ENCODE assay signal across 30 cellular contexts in genomic region chr21:33917421-33917820, GRCh38.
"Had no signal": no experiment of that assay in that cellular context is flagged by ENCODE, and none has a peak within 500 bp of the region (broad histone marks: within the 10 kb centered on the region; RNA-seq: fewer than 3 reads in every experiment).

No MANE protein-coding gene starts in this region.

- H3K9me3 Mint-ChIP-seq: activated CD4-positive, alpha-beta T cell treated with anti-CD3 and anti-CD28 coated beads, Interleukin-2, amount 10 ng/mL, durations not matched to agents 24 days and 14 days; activated CD8-positive, alpha-beta T cell treated with anti-CD3 and anti-CD28 coated beads for 36 hours; activated naive CD4-positive, alpha-beta T cell treated with anti-CD3 and anti-CD28 coated beads for 36 hours; activated naive CD8-positive, alpha-beta T cell treated with anti-CD3 and anti-CD28 coated beads, Interleukin-2, amount 50 U/mL, for 24 hours; activated T-cell treated with anti-CD3 and anti-CD28 coated beads, Interleukin-2, amount 50 U/mL, for 4 hours; activated T-helper 1 cell treated with anti-CD3 and anti-CD28 coated beads, Interleukin-12 subunit alpha, Interleukin-12 subunit beta, Interleukin-2, Interleukin-4 antibody, amounts not matched to agents 30 ng/mL and 10 ng/mL and 1 ng/mL, durations not matched to agents 14 hours and 24 hours and 36 hours; T-helper 1 cell treated with Interleukin-12 subunit alpha and Interleukin-12 subunit beta and Interleukin-4 antibody, amounts not matched to agents 30 μg/mL and 1 μg/mL, for 36 hours; T-helper 2 cell treated with Interferon-gamma antibody and Interleukin-4, amounts not matched to agents 5 μg/mL and 100 μg/mL, for 36 hours had no signal

- ATAC-seq: activated CD8-positive, alpha-beta T cell treated with anti-CD3 and anti-CD28 coated beads for 36 hours; activated naive CD8-positive, alpha-beta T cell treated with anti-CD3 and anti-CD28 coated beads, Interleukin-2, amount 50 U/mL, for 24 hours; activated T-cell treated with anti-CD3 and anti-CD28 coated beads, Interleukin-2, amount 50 U/mL, for 4 hours; Panc1 had no signal

- H3K36me3 Mint-ChIP-seq: activated naive CD8-positive, alpha-beta T cell; brain had no signal

- H3K27ac Mint-ChIP-seq: activated CD4-positive, alpha-beta T cell treated with anti-CD3 and anti-CD28 coated beads, Interleukin-2, amount 10 ng/mL, durations not matched to agents 24 days and 14 days; activated CD8-positive, alpha-beta T cell treated with anti-CD3 and anti-CD28 coated beads for 36 hours; activated naive CD8-positive, alpha-beta T cell; activated naive CD8-positive, alpha-beta T cell treated with anti-CD3 and anti-CD28 coated beads, Interleukin-2, amount 50 U/mL, for 24 hours; activated T-helper 1 cell treated with anti-CD3 and anti-CD28 coated beads, Interleukin-12 subunit alpha, Interleukin-12 subunit beta, Interleukin-2, Interleukin-4 antibody, amounts not matched to agents 30 ng/mL and 10 ng/mL and 1 ng/mL, durations not matched to agents 14 hours and 24 hours and 36 hours; T-helper 1 cell treated with Interleukin-12 subunit alpha and Interleukin-12 subunit beta and Interleukin-4 antibody, amounts not matched to agents 30 μg/mL and 1 μg/mL, for 36 hours had no signal

- H3K27me3 Mint-ChIP-seq: activated CD8-positive, alpha-beta T cell treated with anti-CD3 and anti-CD28 coated beads for 36 hours; activated naive CD8-positive, alpha-beta T cell; activated naive CD8-positive, alpha-beta T cell treated with anti-CD3 and anti-CD28 coated beads, Interleukin-2, amount 50 U/mL, for 24 hours had no signal

- DNase-seq: activated CD4-positive, alpha-beta T cell treated with anti-CD3 and anti-CD28 coated beads, Interleukin-2, amount 10 ng/mL, durations not matched to agents 24 days and 14 days; activated CD4-positive, alpha-beta T cell treated with anti-CD3 and anti-CD28 coated beads, Interleukin-2, amount 50 U/mL, for 4 hours; activated CD8-positive, alpha-beta memory T cell treated with anti-CD3 and anti-CD28 coated beads, Interleukin-2, amount 50 U/mL, for 4 hours; activated CD8-positive, alpha-beta T cell treated with anti-CD3 and anti-CD28 coated beads for 36 hours; activated gamma-delta T cell treated with Interleukin-2 at 50 U/mL for 16 hours; activated naive CD4-positive, alpha-beta T cell treated with anti-CD3 and anti-CD28 coated beads for 36 hours; activated naive CD8-positive, alpha-beta T cell treated with anti-CD3 and anti-CD28 coated beads, Interleukin-2, amount 50 U/mL, for 24 hours; activated T-cell treated with anti-CD3 and anti-CD28 coated beads for 4 hours; activated T-cell treated with anti-CD3 and anti-CD28 coated beads, Interleukin-2, amount 50 U/mL, for 4 hours; anterior cingulate cortex; caudate nucleus; cerebellar nuclear complex; NCI-H1105; NCI-H1417 treated with DMSO at 0.1 percent for 48 hours; NCI-H187 treated with DMSO at 0.1 percent for 48 hours; NCI-H2081; NCI-H2171 treated with DMSO at 0.1 percent for 48 hours; NCI-H2227 treated with DMSO at 0.1 percent for 48 hours; NCI-H446; NCI-H510A treated with DMSO at 0.1 percent for 48 hours; NCI-H69; NCI-H82; SHP77; SJCRH30 had no signal

- H3K4me3 Mint-ChIP-seq: activated CD4-positive, alpha-beta T cell treated with anti-CD3 and anti-CD28 coated beads, Interleukin-2, amount 10 ng/mL, durations not matched to agents 24 days and 14 days; activated naive CD8-positive, alpha-beta T cell; activated naive CD8-positive, alpha-beta T cell treated with anti-CD3 and anti-CD28 coated beads, Interleukin-2, amount 50 U/mL, for 24 hours; activated T-cell treated with anti-CD3 and anti-CD28 coated beads, Interleukin-2, amount 50 U/mL, for 4 hours; activated T-helper 1 cell treated with anti-CD3 and anti-CD28 coated beads, Interleukin-12 subunit alpha, Interleukin-12 subunit beta, Interleukin-2, Interleukin-4 antibody, amounts not matched to agents 30 ng/mL and 10 ng/mL and 1 ng/mL, durations not matched to agents 14 hours and 24 hours and 36 hours; T-helper 1 cell treated with Interleukin-12 subunit alpha and Interleukin-12 subunit beta and Interleukin-4 antibody, amounts not matched to agents 30 μg/mL and 1 μg/mL, for 36 hours had no signal
